14 cellular contexts compared by ENCODE assay signal in the genomic region with DNA sequence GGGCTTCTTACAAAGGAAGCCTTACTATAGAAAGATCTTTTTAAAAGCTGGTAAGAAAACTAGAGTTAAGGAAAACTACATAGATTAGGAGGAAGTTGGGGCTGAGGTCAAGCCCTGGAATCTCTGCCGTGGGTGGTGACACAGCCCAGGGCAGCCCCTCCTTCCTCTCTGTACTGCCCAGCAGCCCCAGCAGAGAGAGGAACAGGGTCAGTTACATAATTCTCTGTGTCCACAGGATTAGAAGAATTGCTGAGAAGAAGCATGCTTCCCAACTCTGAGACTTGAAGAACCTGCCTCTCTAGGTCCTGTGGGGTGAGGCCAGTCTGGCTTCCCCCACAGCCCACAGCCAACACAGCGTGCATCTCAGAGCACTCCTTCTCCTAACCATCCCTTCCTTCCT. TPM values are rescaled to one million over a fixed set of nuclear protein-coding genes. Genes with fewer than 3 reads are reported as not detected.
DNase-seq lines count a peak whose midpoint lies in the region; ATAC-seq and TF ChIP-seq lines count a peak whose summit lies in the region.
"Had no signal": no experiment of that assay in that cellular context is flagged by ENCODE, and none has a peak within 500 bp of the region (broad histone marks: within the 10 kb centered on the region; RNA-seq: fewer than 3 reads in every experiment).

No MANE protein-coding gene starts in this region.

- intact Hi-C loops in heart right ventricle (cut with DNase I), result no loop called here

- ATAC-seq in heart right ventricle, result peak in 6 of 8 donors; percentile 31 to 78 (median 56)
- ATAC-seq in HG03565 (IDR thresholded peaks at IDR 0.05; ENCODE audit: unreplicated experiment), result no peak

- peak overlapping the region in 2 of 10 donors; percentile 25 to 82 for H3K27ac ChIP-seq in heart right ventricle
- no peak overlapping the region for H3K27ac ChIP-seq in effector memory CD4-positive, alpha-beta T cell (ENCODE audit: insufficient read depth, low read length, poor library complexity, severe bottlenecking)

- H3K4me1 ChIP-seq in heart right ventricle, result peaks cover 0 to 18% (median 0%) of the 10 kb centered on the region in 9 donors
- no peaks in the 10 kb centered on the region for H3K4me1 ChIP-seq in effector memory CD4-positive, alpha-beta T cell (ENCODE audit: control insufficient read depth, insufficient read depth, low read length, poor library complexity, severe bottlenecking)
- H3K4me1 ChIP-seq: HAP-1 had no signal

- no peaks in the 10 kb centered on the region for H3K36me3 ChIP-seq in heart right ventricle
- no peaks in the 10 kb centered on the region for H3K36me3 ChIP-seq in effector memory CD4-positive, alpha-beta T cell (ENCODE audit: control insufficient read depth, insufficient read depth, low read length)
- H3K36me3 ChIP-seq: HAP-1 had no signal

- WGBS in heart right ventricle, 2 donors, result 40 to 41% methylated on average over 2 of the region's 2 CpGs

- DNase-seq in Ammon's horn (ENCODE audit: low spot score) (peak; percentile 72), NOMO-1 (lab: John Stamatoyannopoulos, UW; ENCODE audit: unreplicated experiment in 2 of 2) (peak; percentile 25 to 45), heart right ventricle (no peak), pons (ENCODE audit: low spot score) (peak; percentile 61), 8988T (no peak)
- no peak for DNase-seq in effector memory CD4-positive, alpha-beta T cell
- DNase-seq in activated CD8-positive, alpha-beta memory T cell treated with anti-CD3 and anti-CD28 coated beads, Interleukin-2, amount 50 U/mL, for 4 hours, result no peak
- DNase-seq: activated CD4-positive, CD25-positive, alpha-beta regulatory T cell; activated effector memory CD4-positive, alpha-beta T cell treated with Interleukin-2 at 50 U/mL for 16 hours; occipital lobe; stimulated activated naive CD4-positive, alpha-beta T cell treated with Interleukin-2 at 50 U/mL for 16 hours; T-helper 2 cell had no signal

- peaks cover 0 to 14% (median 0%) of the 10 kb centered on the region in 7 donors for H3K27me3 ChIP-seq in heart right ventricle
- H3K27me3 ChIP-seq in effector memory CD4-positive, alpha-beta T cell (replicated peaks; ENCODE audit: control insufficient read depth, insufficient read depth, low read length, poor library complexity, severe bottlenecking), result no peaks in the 10 kb centered on the region

- TF ChIP-seq CTCF in heart right ventricle (IDR thresholded peaks at IDR 0.05), result no peak

- no peak overlapping the region for H3K4me3 ChIP-seq in heart right ventricle
- H3K4me3 ChIP-seq in effector memory CD4-positive, alpha-beta T cell (ENCODE audit: insufficient read depth, low read depth, low read length, poor library complexity, severe bottlenecking), result no peak overlapping the region
- H3K4me3 ChIP-seq: HAP-1 had no signal

- H3K9me3 ChIP-seq in heart right ventricle, result peaks cover 0 to 15% (median 6%) of the 10 kb centered on the region in 11 donors
- peaks cover 8% of the 10 kb centered on the region for H3K9me3 ChIP-seq in effector memory CD4-positive, alpha-beta T cell (ENCODE audit: control insufficient read depth, low read length)

RNA-seq across cellular contexts. Expression of gene ABLIM2, which starts 9.2 kb away (rescaled TPM):
- 10 to 100 TPM; 11.6 to 27.8 (median 17.7) TPM for total RNA-seq in heart right ventricle
- 1 to 10 TPM; 7.2 to 9.1 TPM for polyA plus RNA-seq in heart right ventricle

RNA-seq across cellular contexts. Expression of gene SH3TC1, which starts 31.3 kb away (rescaled TPM):
- 10 to 100 TPM in 7 of 10 donors, 1 to 10 TPM in 3; 7.4 to 22.8 (median 12.7) TPM for total RNA-seq in heart right ventricle
- polyA plus RNA-seq in heart right ventricle, result 1 to 10 TPM; 7.9 to 8.0 TPM

Comparison
In these comparisons a context has a peak if more than half of its experiments do, and no peak if none do; other contexts are left out.
1. DNase-seq: peak in Ammon's horn (single experiment), NOMO-1 (2 of 2) and pons (single experiment); none in heart right ventricle (0 of 2), effector memory CD4-positive, alpha-beta T cell (0 of 3), activated CD8-positive, alpha-beta memory T cell treated with anti-CD3 and anti-CD28 coated beads, Interleukin-2, amount 50 U/mL, for 4 hours (single experiment) and 8988T (single experiment).